ENCODE assay signal across 9 cellular contexts in genomic region chr15:56241374-56242085, GRCh38. TPM values are rescaled to one million over a fixed set of nuclear protein-coding genes. Genes with fewer than 3 reads are reported as not detected.
DNase-seq lines count a peak whose midpoint lies in the region; ATAC-seq and TF ChIP-seq lines count a peak whose summit lies in the region.
"Had no signal": no experiment of that assay in that cellular context is flagged by ENCODE, and none has a peak within 500 bp of the region (broad histone marks: within the 10 kb centered on the region; RNA-seq: fewer than 3 reads in every experiment).

No MANE protein-coding gene starts in this region.

- ATAC-seq in SK-N-SH treated with all-trans-retinoic acid at 6 μM for 48 hours (no peak), HG03521 (IDR thresholded peaks at IDR 0.05; ENCODE audit: unreplicated experiment) (no peak)

- no peak for DNase-seq in SK-N-SH
- DNase-seq in RPMI8226: peak; percentile 39
- peak; percentile 56 to 72 for DNase-seq in erythroblast (lab: John Stamatoyannopoulos, UW)
- no peak for DNase-seq in DMS53 treated with DMSO at 0.1 percent for 48 hours (lab: John Stamatoyannopoulos, UW; ENCODE audit: unreplicated experiment)
- DNase-seq in NCI-H2029 treated with DMSO at 0.1 percent for 48 hours (lab: John Stamatoyannopoulos, UW): no peak

- H3K27ac ChIP-seq in SK-N-SH (ENCODE audit: low read depth in 2 of 2, low read length in 1 of 2): peak overlapping the region in 1 of 2 experiments; percentile 99; a peak in 2 of 4 replicates

- H3K4me3 ChIP-seq in SK-N-SH (ENCODE audit: low read depth in 2 of 2, low read length in 1 of 2): peak overlapping the region; percentile 71 to 72
- peak overlapping the region; percentile 72 for H3K4me3 ChIP-seq in skeletal muscle satellite cell (ENCODE audit: low read length)

- no peak for TF ChIP-seq EP300 in SK-N-SH (IDR thresholded peaks at IDR 0.05; ENCODE audit: borderline replicate concordance in 1 of 2, low read depth in 1 of 2, low read length in 1 of 2)

- CTCF ChIA-PET in SK-N-SH (lab: Yijun Ruan, JAX): no interaction called here

- POLR2A ChIA-PET in SK-N-SH (lab: Yijun Ruan, JAX): no interaction called here

- no peaks in the 10 kb centered on the region for H3K9me3 ChIP-seq in SK-N-SH
- no peaks in the 10 kb centered on the region for H3K9me3 ChIP-seq in skeletal muscle satellite cell (replicated peaks; ENCODE audit: low read length)
- H3K9me3 ChIP-seq: neutrophil had no signal

- H3K9me2 ChIP-seq in SK-N-SH: no peaks in the 10 kb centered on the region; the same call in 1 of the 2 replicates

- no peak for TF ChIP-seq POLR2A in erythroblast (IDR thresholded peaks at IDR 0.05; ENCODE audit: low read length)

- no peak for TF ChIP-seq RAD21 in SK-N-SH (IDR thresholded peaks at IDR 0.05; ENCODE audit: low read length)

- H3K36me3 ChIP-seq in SK-N-SH (replicated peaks in 1 of 2; ENCODE audit: control insufficient read depth in 1 of 2, insufficient read depth in 2 of 2, low read length in 1 of 2): peaks cover 4 to 13% of the 10 kb centered on the region in 2 experiments
- no peaks in the 10 kb centered on the region for H3K36me3 ChIP-seq in skeletal muscle satellite cell (ENCODE audit: insufficient read depth, low read length)
- H3K36me3 ChIP-seq: neutrophil had no signal

- no peak overlapping the region for H2AFZ ChIP-seq in SK-N-SH (ENCODE audit: low read depth)

- H3K9ac ChIP-seq in SK-N-SH (peak overlapping the region; percentile 39), skeletal muscle satellite cell (ENCODE audit: low read depth, low read length) (peak overlapping the region; percentile 66)

- whole genome bisulfite sequencing in SK-N-SH (ENCODE audit: low lambda C conversion rate): 18% methylated on average over 5 of the region's 5 CpGs

- H3K4me2 ChIP-seq in SK-N-SH (peak overlapping the region; percentile 71), skeletal muscle satellite cell (ENCODE audit: low read length) (peak overlapping the region; percentile 79)

- peaks cover 3% of the 10 kb centered on the region; the same call in 1 of the 2 replicates for H4K20me1 ChIP-seq in SK-N-SH (ENCODE audit: insufficient read depth)

- H3K27me3 ChIP-seq in SK-N-SH (ENCODE audit: insufficient read depth) (no peaks in the 10 kb centered on the region), skeletal muscle satellite cell (ENCODE audit: control insufficient read depth, insufficient read depth, low read length) (no peaks in the 10 kb centered on the region)
- H3K27me3 ChIP-seq: neutrophil had no signal

- peaks cover 11% of the 10 kb centered on the region for H3F3A ChIP-seq in SK-N-SH (replicated peaks; ENCODE audit: insufficient read depth)

- TF ChIP-seq CTCF in SK-N-SH (IDR thresholded peaks at IDR 0.05): no peak

- H3K79me2 ChIP-seq in SK-N-SH (ENCODE audit: insufficient read depth): peaks cover 70% of the 10 kb centered on the region

- H3K4me1 ChIP-seq in SK-N-SH (ENCODE audit: control insufficient read depth in 1 of 2, insufficient read depth in 2 of 2, low read depth in 1 of 2, low read length in 1 of 2) (peaks cover 20 to 22% of the 10 kb centered on the region in 2 experiments; a peak in 3 of 4 replicates), skeletal muscle satellite cell (ENCODE audit: control insufficient read depth, insufficient read depth, low read length) (peaks cover 28% of the 10 kb centered on the region)

TF ChIP-seq in SK-N-SH, 30 proteins besides CTCF, POLR2A, EP300 and RAD21:
- TF ChIP-seq FOSL2 (IDR thresholded peaks at IDR 0.05; ENCODE audit: borderline replicate concordance, low read depth) (no peak), MXI1 (IDR thresholded peaks at IDR 0.05; ENCODE audit: low read depth, low read length) (no peak), RFX5 (IDR thresholded peaks at IDR 0.05; ENCODE audit: low read length) (no peak), RCOR1 (IDR thresholded peaks at IDR 0.05; ENCODE audit: low read length) (no peak), NFIC (IDR thresholded peaks at IDR 0.05; ENCODE audit: borderline replicate concordance) (0 out of 2 replicates have a peak, but pooled peaks have one; percentile 10)

TF ChIP-seq in SK-N-SH treated with all-trans-retinoic acid at 6 μM for 48 hours, 23 proteins besides CTCF, POLR2A, EP300 and RAD21:
- TF ChIP-seq CREB5 (CRISPR knock-in tag; IDR thresholded peaks at IDR 0.05; ENCODE audit: low read depth): no peak
- TF ChIP-seq ARNTL (CRISPR knock-in tag; IDR thresholded peaks at IDR 0.05; ENCODE audit: borderline replicate concordance, low read depth): no peak
- no peak for TF ChIP-seq ZNF8 (CRISPR knock-in tag; IDR thresholded peaks at IDR 0.05)
- TF ChIP-seq GLIS3 (CRISPR knock-in tag; IDR thresholded peaks at IDR 0.05): no peak
- no peak for TF ChIP-seq CSDC2 (CRISPR knock-in tag; IDR thresholded peaks at IDR 0.05)
- TF ChIP-seq ZFP3 (CRISPR knock-in tag; IDR thresholded peaks at IDR 0.05): no peak
- no peak for TF ChIP-seq ZFP30 (CRISPR knock-in tag; IDR thresholded peaks at IDR 0.05)
- no peak for TF ChIP-seq TOX (CRISPR knock-in tag; IDR thresholded peaks at IDR 0.05; ENCODE audit: borderline replicate concordance)
- TF ChIP-seq TSHZ2 (CRISPR knock-in tag; IDR thresholded peaks at IDR 0.05): no peak
- TF ChIP-seq, protein P1, sequence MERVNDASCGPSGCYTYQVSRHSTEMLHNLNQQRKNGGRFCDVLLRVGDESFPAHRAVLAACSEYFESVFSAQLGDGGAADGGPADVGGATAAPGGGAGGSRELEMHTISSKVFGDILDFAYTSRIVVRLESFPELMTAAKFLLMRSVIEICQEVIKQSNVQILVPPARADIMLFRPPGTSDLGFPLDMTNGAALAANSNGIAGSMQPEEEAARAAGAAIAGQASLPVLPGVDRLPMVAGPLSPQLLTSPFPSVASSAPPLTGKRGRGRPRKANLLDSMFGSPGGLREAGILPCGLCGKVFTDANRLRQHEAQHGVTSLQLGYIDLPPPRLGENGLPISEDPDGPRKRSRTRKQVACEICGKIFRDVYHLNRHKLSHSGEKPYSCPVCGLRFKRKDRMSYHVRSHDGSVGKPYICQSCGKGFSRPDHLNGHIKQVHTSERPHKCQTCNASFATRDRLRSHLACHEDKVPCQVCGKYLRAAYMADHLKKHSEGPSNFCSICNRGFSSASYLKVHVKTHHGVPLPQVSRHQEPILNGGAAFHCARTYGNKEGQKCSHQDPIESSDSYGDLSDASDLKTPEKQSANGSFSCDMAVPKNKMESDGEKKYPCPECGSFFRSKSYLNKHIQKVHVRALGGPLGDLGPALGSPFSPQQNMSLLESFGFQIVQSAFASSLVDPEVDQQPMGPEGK (CRISPR knock-in tag; IDR thresholded peaks at IDR 0.05; ENCODE audit: borderline replicate concordance): no peak
- no peak for TF ChIP-seq OSR1 (CRISPR knock-in tag; IDR thresholded peaks at IDR 0.05)
- TF ChIP-seq ISL1 (CRISPR knock-in tag; IDR thresholded peaks at IDR 0.05): no peak
- no peak for TF ChIP-seq RARB (CRISPR knock-in tag; IDR thresholded peaks at IDR 0.05)
- TF ChIP-seq BACH2 (CRISPR knock-in tag; IDR thresholded peaks at IDR 0.05; ENCODE audit: borderline replicate concordance): no peak
- no peak for TF ChIP-seq SNAI2 (CRISPR knock-in tag; IDR thresholded peaks at IDR 0.05)

RNA-seq across cellular contexts. Expression of gene RFX7, which starts 2.1 kb away (rescaled TPM):
- 2.7 and 3.5 TPM in 2 replicates for polyA plus RNA-seq in SK-N-SH (2012; rRNA removed)
- 2.4 and 2.8 TPM in 2 replicates for polyA plus RNA-seq in SK-N-SH (2012; cell fraction: cytosol; rRNA removed)
- polyA plus RNA-seq in SK-N-SH (2012; cell fraction: nucleus; rRNA removed): 6.6 and 13.1 TPM in 2 replicates
- 4.6 and 5.3 TPM in 2 replicates for total RNA-seq in skeletal muscle satellite cell (2012; rRNA removed)

Comparison
In these comparisons a context has a peak if more than half of its experiments do, and no peak if none do; other contexts are left out.
1. DNase-seq: peak in RPMI8226 (single experiment) and erythroblast (2 of 2); none in SK-N-SH (single experiment), DMS53 treated with DMSO at 0.1 percent for 48 hours (single experiment) and NCI-H2029 treated with DMSO at 0.1 percent for 48 hours (single experiment).